ENCODE assay signal across 8 cellular contexts in genomic region chr5:67215592-67216471, GRCh38. TPM values are rescaled to one million over a fixed set of nuclear protein-coding genes. Genes with fewer than 3 reads are reported as not detected.
DNase-seq lines count a peak whose midpoint lies in the region; ATAC-seq and TF ChIP-seq lines count a peak whose summit lies in the region.

No MANE protein-coding gene starts in this region.

- dilution Hi-C loops in IMR-90 (cut with HindIII; ENCODE audit: low sequenced_read_pairs, unreplicated experiment), result no loop called here

- H3K23ac ChIP-seq in IMR-90 (ENCODE audit: low read depth, low read length) (no peak overlapping the region), mesenchymal stem cell (ENCODE audit: low read length in 2 of 2) (no peak overlapping the region)

- H3K27me3 ChIP-seq in CD8-positive, alpha-beta memory T cell (ENCODE audit: insufficient read depth, low read length, poor library complexity, severe bottlenecking), result no peaks in the 10 kb centered on the region
- H3K27me3 ChIP-seq in IMR-90 (ENCODE audit: control insufficient read depth, insufficient read depth, low read length) (no peaks in the 10 kb centered on the region), mesenchymal stem cell (ENCODE audit: control insufficient read depth in 1 of 2, insufficient read depth in 1 of 2, low read length in 2 of 2) (peaks cover 0 to 4% of the 10 kb centered on the region in 2 experiments)

- H2BK12ac ChIP-seq in mesenchymal stem cell (ENCODE audit: low read length in 2 of 2), result peak overlapping the region; percentile 83 to 91

- H3K9me3 ChIP-seq in CD8-positive, alpha-beta memory T cell (ENCODE audit: low read length), result no peaks in the 10 kb centered on the region
- H3K9me3 ChIP-seq in IMR-90 (ENCODE audit: control insufficient read depth, insufficient read depth, low read length) (no peaks in the 10 kb centered on the region), mesenchymal stem cell (ENCODE audit: control insufficient read depth, low read length) (no peaks in the 10 kb centered on the region)

- H3K36me3 Mint-ChIP-seq in CD8-positive, alpha-beta memory T cell, result peaks cover 0 to 6% (median 1%) of the 10 kb centered on the region in 3 donors
- no peaks in the 10 kb centered on the region for H3K36me3 Mint-ChIP-seq in WTC11

- peak overlapping the region; percentile 88 to 98 (median 97) for H3K27ac Mint-ChIP-seq in CD8-positive, alpha-beta memory T cell
- no peak overlapping the region for H3K27ac Mint-ChIP-seq in WTC11

- H3K4me2 ChIP-seq in IMR-90 (ENCODE audit: low read depth, low read length) (no peak overlapping the region; the same call in 1 of the 2 replicates), mesenchymal stem cell (ENCODE audit: low read length, poor library complexity, severe bottlenecking) (no peak overlapping the region)

- H2BK5ac ChIP-seq in IMR-90 (ENCODE audit: low read depth, low read length, poor library complexity, severe bottlenecking) (no peak overlapping the region), mesenchymal stem cell (ENCODE audit: low read depth, low read length, poor library complexity, severe bottlenecking) (no peak overlapping the region)

- H2AK9ac ChIP-seq in IMR-90 (replicated peaks; ENCODE audit: low read depth, low read length, poor library complexity), result no peak overlapping the region

- H2BK15ac ChIP-seq in IMR-90 (ENCODE audit: low read depth, low read length) (no peak overlapping the region), mesenchymal stem cell (ENCODE audit: low read depth, poor library complexity, severe bottlenecking) (peak overlapping the region; percentile 78)

- intact Hi-C loops in IMR-90 (cut with micrococcal nuclease), result no loop called here

- no CpG with 5 or more reads among the region's 17 CpGs for WGBS in IMR-90 (ENCODE audit: extremely low coverage in 2 of 2, insufficient read length in 1 of 2), 2 experiments
- 47% methylated on average over 13 of the region's 17 CpGs for WGBS in mesenchymal stem cell

- H3K4me3 Mint-ChIP-seq in CD8-positive, alpha-beta memory T cell, result peak overlapping the region; percentile 1 to 84 (median 79)
- no peak overlapping the region for H3K4me3 Mint-ChIP-seq in WTC11

- no peaks in the 10 kb centered on the region for H3K36me3 ChIP-seq in CD8-positive, alpha-beta memory T cell (ENCODE audit: insufficient read depth, low read length)
- H3K36me3 ChIP-seq in IMR-90 (ENCODE audit: control insufficient read depth, insufficient read depth, low read length), result no peaks in the 10 kb centered on the region
- H3K36me3 ChIP-seq in mesenchymal stem cell (ENCODE audit: control insufficient read depth in 1 of 2, insufficient read depth in 2 of 2, low read depth in 1 of 2, low read length in 2 of 2), result no peaks in the 10 kb centered on the region

- H3K9ac ChIP-seq in IMR-90 (ENCODE audit: low read depth, low read length) (no peak overlapping the region), mesenchymal stem cell (ENCODE audit: low read length) (peak overlapping the region; percentile 15)

- no peak overlapping the region for H3K56ac ChIP-seq in IMR-90 (ENCODE audit: extremely low read depth, insufficient read depth, low read length)

- H3K27ac ChIP-seq in CD8-positive, alpha-beta memory T cell (ENCODE audit: low read depth, low read length), result peak overlapping the region; percentile 38
- H3K27ac ChIP-seq in IMR-90 (ENCODE audit: insufficient read depth, low read length), result no peak overlapping the region
- H3K27ac ChIP-seq in mesenchymal stem cell (ENCODE audit: low read length, poor library complexity, severe bottlenecking), result no peak overlapping the region

- in situ Hi-C loops in IMR-90 (cut with MboI; ENCODE audit: low sequenced_read_pairs), result loop anchor here (25.0 kb wide), 1 partner anchor 904 kb away; no protein-coding TSS in a partner anchor

- H3K14ac ChIP-seq in IMR-90 (replicated peaks; ENCODE audit: low read depth, low read length) (0 out of 2 replicates have a peak overlapping the region, but pooled peaks have one; percentile 3), mesenchymal stem cell (ENCODE audit: low read length in 2 of 2) (peak overlapping the region in 1 of 2 experiments; percentile 9)

- H3K79me1 ChIP-seq in IMR-90 (ENCODE audit: low read depth in 1 of 2, low read length in 2 of 2) (no peaks in the 10 kb centered on the region), mesenchymal stem cell (replicated peaks; ENCODE audit: low read length, poor library complexity, severe bottlenecking) (no peaks in the 10 kb centered on the region)

- no peak for TF ChIP-seq RAD21 in IMR-90 (IDR thresholded peaks at IDR 0.05; ENCODE audit: low read length)

- no peak for TF ChIP-seq POLR2A in IMR-90 (IDR thresholded peaks at IDR 0.05; ENCODE audit: low read depth, low read length)

- no peak overlapping the region for H4K91ac ChIP-seq in IMR-90 (ENCODE audit: insufficient read depth, low read depth, low read length)
- peak overlapping the region; percentile 95 for H4K91ac ChIP-seq in mesenchymal stem cell (ENCODE audit: low read length)

- H3K9me1 ChIP-seq in IMR-90 (ENCODE audit: insufficient read depth, low read length), result 0 out of 2 replicates have a peak, but pooled peaks cover 3% of the 10 kb centered on the region

- no peaks in the 10 kb centered on the region for H4K20me1 ChIP-seq in IMR-90 (ENCODE audit: insufficient read depth, low read length)

- H3K27me3 Mint-ChIP-seq in CD8-positive, alpha-beta memory T cell, result peaks cover 0 to 4% of the 10 kb centered on the region in 2 donors
- no peaks in the 10 kb centered on the region; the same call in 1 of the 2 replicates for H3K27me3 Mint-ChIP-seq in WTC11 (ENCODE audit: low read depth)

- H3K4me1 Mint-ChIP-seq in CD8-positive, alpha-beta memory T cell, result peaks cover 53 to 62% (median 60%) of the 10 kb centered on the region in 3 donors
- no peaks in the 10 kb centered on the region; the same call in 1 of the 2 replicates for H3K4me1 Mint-ChIP-seq in WTC11

- H2AFZ ChIP-seq in IMR-90 (replicated peaks; ENCODE audit: low read length, poor library complexity) (peak overlapping the region; percentile 87), mesenchymal stem cell (ENCODE audit: low read depth, low read length) (peak overlapping the region; percentile 83)

- no TSS peak for BruUV-seq in IMR-90 (replicated peaks; lab: Mats Ljungman, UMichigan)

- H3K4ac ChIP-seq in IMR-90 (ENCODE audit: low read depth, low read length), result no peak overlapping the region
- H3K4ac ChIP-seq in mesenchymal stem cell (ENCODE audit: low read depth in 1 of 2, low read length in 2 of 2), result peak overlapping the region; percentile 65 to 67

- CTCF ChIA-PET in CD8-positive, alpha-beta memory T cell (lab: Charles Lee), result interaction anchor here (1.0 to 3.6 kb wide), 9 partner anchors 9 to 1028 kb away, joined by 3 to 25 read pairs (median 5); no protein-coding TSS in a partner anchor
- CTCF ChIA-PET in IMR-90 (lab: Yijun Ruan, JAX) (interaction anchor here (0.7 kb wide), 1 partner anchor 104 kb away, joined by 3 read pairs; no protein-coding TSS in a partner anchor), WTC11 (lab: Charles Lee) (interaction anchor here (0.6 kb wide), 1 partner anchor 30 kb away, joined by 3 read pairs; no protein-coding TSS in a partner anchor)

- peaks cover 54% of the 10 kb centered on the region for H3K4me1 ChIP-seq in CD8-positive, alpha-beta memory T cell (ENCODE audit: insufficient read depth, low read length)
- H3K4me1 ChIP-seq in IMR-90 (ENCODE audit: control insufficient read depth, insufficient read depth, low read length) (peaks cover 2% of the 10 kb centered on the region; the same call in 1 of the 2 replicates), mesenchymal stem cell (ENCODE audit: control insufficient read depth, insufficient read depth, low read depth, low read length) (peaks cover 2% of the 10 kb centered on the region)

- peak; percentile 39 to 80 (median 70) for DNase-seq in CD8-positive, alpha-beta memory T cell
- DNase-seq in IMR-90 (peak; percentile 13), WTC11 (ENCODE audit: low spot score) (no peak), mesenchymal stem cell (peak; percentile 42), iPS-NIHi11 (ENCODE audit: low spot score) (no peak)
- DNase-seq in central memory CD4-positive, alpha-beta T cell, result peak; percentile 71
- DNase-seq in stimulated activated CD8-positive, alpha-beta memory T cell treated with anti-CD3 and anti-CD28 coated beads, Interleukin-4, amount 100 ng/mL, for 4 hours (ENCODE audit: low read depth in 2 of 2, low spot score in 1 of 2), result peak; percentile 21 to 27

- ATAC-seq in GM21360 (IDR thresholded peaks at IDR 0.05; ENCODE audit: unreplicated experiment) (peak; percentile 98), IMR-90 (ENCODE audit: low read depth) (peak; percentile 43), WTC11 (peak; percentile 65)

- no peak for TF ChIP-seq CTCF in IMR-90 (conservative IDR thresholded peaks at IDR 0.05; ENCODE audit: low read depth, low read length)
- no peak for TF ChIP-seq CTCF in WTC11 (IDR thresholded peaks at IDR 0.05)

- H3K18ac ChIP-seq in IMR-90 (ENCODE audit: low read depth, low read length) (no peak overlapping the region), mesenchymal stem cell (ENCODE audit: low read depth in 1 of 2, low read length in 2 of 2) (peak overlapping the region; percentile 37 to 89)

- no peak overlapping the region; the same call in 1 of the 2 replicates for H4K5ac ChIP-seq in IMR-90 (ENCODE audit: low read depth, low read length)

- H2BK20ac ChIP-seq in IMR-90 (ENCODE audit: low read depth, low read length), result no peak overlapping the region

- no peak overlapping the region for H2AK5ac ChIP-seq in IMR-90 (ENCODE audit: low read depth, low read length)
- H2AK5ac ChIP-seq in mesenchymal stem cell (ENCODE audit: low read length, severe bottlenecking), result no peak overlapping the region

- peak overlapping the region; percentile 23 for H3K4me3 ChIP-seq in CD8-positive, alpha-beta memory T cell (ENCODE audit: low read length)
- H3K4me3 ChIP-seq in IMR-90 (ENCODE audit: insufficient read depth, low read depth, low read length), result no peak overlapping the region
- H3K4me3 ChIP-seq in mesenchymal stem cell (ENCODE audit: insufficient read depth in 1 of 2, low read depth in 1 of 2, low read length in 2 of 2), result no peak overlapping the region

- peak overlapping the region in 1 of 2 experiments; percentile 35; a peak in 1 of 4 replicates for H4K8ac ChIP-seq in IMR-90 (ENCODE audit: low read depth in 2 of 2, low read length in 2 of 2)
- peak overlapping the region; percentile 98 for H4K8ac ChIP-seq in mesenchymal stem cell (ENCODE audit: low read length)

- H3K9me3 Mint-ChIP-seq in CD8-positive, alpha-beta memory T cell, result no peaks in the 10 kb centered on the region
- H3K9me3 Mint-ChIP-seq in WTC11, result no peaks in the 10 kb centered on the region

- POLR2A ChIA-PET in CD8-positive, alpha-beta memory T cell (lab: Charles Lee), result interaction anchor here (0.6 to 2.0 kb wide), 6 partner anchors 9 to 1051 kb away, joined by 3 to 13 read pairs (median 4); no protein-coding TSS in a partner anchor
- POLR2A ChIA-PET in IMR-90 (lab: Charles Lee; ENCODE audit: unreplicated experiment) (no interaction called here), WTC11 (lab: Charles Lee) (no interaction called here)

- no peak overlapping the region for H2BK120ac ChIP-seq in IMR-90 (ENCODE audit: low read depth, low read length)
- H2BK120ac ChIP-seq in mesenchymal stem cell (ENCODE audit: low read depth, low read length), result peak overlapping the region; percentile 98

RNA-seq across cellular contexts. Expression of gene CD180, which starts 19.2 kb away (rescaled TPM):
- total RNA-seq in CD8-positive, alpha-beta memory T cell, result under 1 TPM; 0.24 to 0.27 TPM
- polyA plus RNA-seq in CD8-positive, alpha-beta memory T cell, result not detected
- total RNA-seq in IMR-90 (2012; rRNA removed) (not detected in 2 replicates), WTC11 (2021) (not detected in 3 replicates)
- not detected in 2 replicates for polyA plus RNA-seq in IMR-90 (2012; rRNA removed)
- polyA plus RNA-seq in IMR-90 (2012; cell fraction: cytosol; rRNA removed), result not detected in 2 replicates
- polyA plus RNA-seq in IMR-90 (2012; cell fraction: nucleus; rRNA removed; ENCODE audit: low replicate concordance), result not detected in 2 replicates
- polyA plus RNA-seq in mesenchymal stem cell (2013, experiment 1 of 2), result not detected
- polyA plus RNA-seq in mesenchymal stem cell (2013, experiment 2 of 2), result not detected

Comparison
In these comparisons a context has a peak if more than half of its experiments do, and no peak if none do; other contexts are left out.
1. DNase-seq: peak in CD8-positive, alpha-beta memory T cell (5 of 5), IMR-90 (single experiment), central memory CD4-positive, alpha-beta T cell (single experiment), mesenchymal stem cell (single experiment) and stimulated activated CD8-positive, alpha-beta memory T cell treated with anti-CD3 and anti-CD28 coated beads, Interleukin-4, amount 100 ng/mL, for 4 hours (2 of 2); none in WTC11 (single experiment) and iPS-NIHi11 (single experiment).
2. ATAC-seq: peak in every context shown above with its lines; median percentile 98 in GM21360; 65 in WTC11; 43 in IMR-90.